9 cellular contexts compared by ENCODE assay signal in the genomic region with DNA sequence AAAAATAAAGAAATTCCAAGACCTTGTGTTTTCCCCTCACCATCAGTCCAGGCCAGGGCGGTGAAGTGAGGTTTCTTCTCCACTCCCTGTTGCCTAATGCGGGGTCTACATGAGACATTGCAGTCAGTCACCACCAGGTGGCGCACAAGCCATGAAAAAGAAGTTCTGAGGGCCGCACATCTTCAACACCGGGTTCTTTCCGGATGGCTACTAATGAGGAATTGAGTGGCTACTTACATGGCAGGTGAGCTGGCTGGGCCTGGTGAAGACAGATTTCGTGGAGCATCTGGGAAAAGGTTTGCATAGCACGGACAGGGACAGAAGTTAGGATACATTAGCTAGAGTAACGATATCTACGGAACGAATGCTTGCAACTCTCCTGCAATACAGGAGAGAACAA. TPM values are rescaled to one million over a fixed set of nuclear protein-coding genes. Genes with fewer than 3 reads are reported as not detected.
DNase-seq lines count a peak whose midpoint lies in the region; ATAC-seq, FAIRE-seq and TF ChIP-seq lines count a peak whose summit lies in the region.
"Had no signal": no experiment of that assay in that cellular context is flagged by ENCODE, and none has a peak within 500 bp of the region (broad histone marks: within the 10 kb centered on the region; RNA-seq: fewer than 3 reads in every experiment).

No MANE protein-coding gene starts in this region.

- H3K4me3 ChIP-seq in gastroesophageal sphincter (no peak overlapping the region), pancreas (no peak overlapping the region), upper lobe of left lung (no peak overlapping the region)

- intact Hi-C loops in activated naive CD4-positive, alpha-beta T cell treated with anti-CD3 and anti-CD28 coated beads for 36 hours (cut with micrococcal nuclease): loop anchor here (1.0 to 5.0 kb wide), 6 partner anchors 59 to 406 kb away; no protein-coding TSS in a partner anchor
- intact Hi-C loops in pancreas (cut with DNase I): loop anchor here in 2 of 3 donors (5.0 to 10.0 kb wide), 2 partner anchors 130 to 392 kb away; no protein-coding TSS in a partner anchor

- DNase-seq in GF-D8 (lab: John Stamatoyannopoulos, UW): peak; percentile 17
- DNase-seq in NCI-H1048 (lab: John Stamatoyannopoulos, UW): peak; percentile 62
- DNase-seq in SK-MEL-5 (ENCODE audit: low read depth, low spot score): peak; percentile 91
- peak; percentile 93 for DNase-seq in activated naive CD4-positive, alpha-beta T cell treated with anti-CD3 and anti-CD28 coated beads for 36 hours
- peak; percentile 67 to 95 (median 84) for DNase-seq in pancreas
- peak in 1 of 2 donors; percentile 92 for DNase-seq in upper lobe of left lung

- no peak for TF ChIP-seq POLR2A in gastroesophageal sphincter (IDR thresholded peaks at IDR 0.05)
- TF ChIP-seq POLR2A in upper lobe of left lung (IDR thresholded peaks at IDR 0.05): no peak

- H3K9me3 Mint-ChIP-seq in activated naive CD4-positive, alpha-beta T cell treated with anti-CD3 and anti-CD28 coated beads for 36 hours: no peaks in the 10 kb centered on the region

- in situ Hi-C loops in SK-MEL-5 (cut with HindIII; ENCODE audit: low pct_unique_long_range_greater_than_20kb, low sequenced_read_pairs): no loop called here

- ATAC-seq in gastroesophageal sphincter (no peak), pancreas (peak in 3 of 4 donors; percentile 43 to 63 (median 54)), upper lobe of left lung (ENCODE audit: low FRiP score in 2 of 2) (peak; percentile 67 to 73), HG03175 (IDR thresholded peaks at IDR 0.05; ENCODE audit: unreplicated experiment) (no peak)

- CTCF ChIA-PET in activated naive CD4-positive, alpha-beta T cell treated with anti-CD3 and anti-CD28 coated beads for 36 hours (lab: Charles Lee): interaction anchor here (0.7 to 15.5 kb wide), 28 partner anchors 8 to 406 kb away, joined by 3 to 266 read pairs (median 6); partner anchors contain the start of gene S100A11

- H3K36me3 ChIP-seq in gastroesophageal sphincter (no peaks in the 10 kb centered on the region), pancreas (no peaks in the 10 kb centered on the region), upper lobe of left lung (no peaks in the 10 kb centered on the region)

- H3K27ac ChIP-seq in gastroesophageal sphincter (no peak overlapping the region), pancreas (no peak overlapping the region), upper lobe of left lung (no peak overlapping the region)

- peaks cover 6% of the 10 kb centered on the region for H3K27me3 Mint-ChIP-seq in activated naive CD4-positive, alpha-beta T cell treated with anti-CD3 and anti-CD28 coated beads for 36 hours (ENCODE audit: low read depth)

- no peak overlapping the region for H3K27ac Mint-ChIP-seq in activated naive CD4-positive, alpha-beta T cell treated with anti-CD3 and anti-CD28 coated beads for 36 hours

- H3K4me3 Mint-ChIP-seq in activated naive CD4-positive, alpha-beta T cell treated with anti-CD3 and anti-CD28 coated beads for 36 hours: no peak overlapping the region

- 18 to 24% methylated on average over 10 to 11 of the region's 11 CpGs for WGBS in gastroesophageal sphincter (ENCODE audit: low coverage in 1 of 2), 2 donors
- 22 to 25% methylated on average over 11 of the region's 11 CpGs for WGBS in pancreas, 2 donors
- 25 to 28% methylated on average over 11 of the region's 11 CpGs for WGBS in upper lobe of left lung, 2 donors

- peaks cover 12% of the 10 kb centered on the region for H3K4me1 Mint-ChIP-seq in activated naive CD4-positive, alpha-beta T cell treated with anti-CD3 and anti-CD28 coated beads for 36 hours (ENCODE audit: low read depth)

- H3K9me3 ChIP-seq in gastroesophageal sphincter: no peaks in the 10 kb centered on the region
- H3K9me3 ChIP-seq in pancreas: no peaks in the 10 kb centered on the region
- no peaks in the 10 kb centered on the region for H3K9me3 ChIP-seq in upper lobe of left lung

- H3K36me3 Mint-ChIP-seq in activated naive CD4-positive, alpha-beta T cell treated with anti-CD3 and anti-CD28 coated beads for 36 hours (ENCODE audit: low read depth): no peaks in the 10 kb centered on the region

- peak; percentile 83 to 91 (median 90) for TF ChIP-seq CTCF in gastroesophageal sphincter (IDR thresholded peaks at IDR 0.05)
- TF ChIP-seq CTCF in pancreas (IDR thresholded peaks at IDR 0.05): peak; percentile 77 to 92 (median 86)
- TF ChIP-seq CTCF in upper lobe of left lung (IDR thresholded peaks at IDR 0.05): peak; percentile 85 to 92 (median 90)

- H3K4me1 ChIP-seq in gastroesophageal sphincter (peaks cover under 1 to 11% (median 4%) of the 10 kb centered on the region in 3 donors), pancreas (peaks cover 4 to 13% (median 11%) of the 10 kb centered on the region in 3 donors), upper lobe of left lung (peaks cover 13 to 30% (median 21%) of the 10 kb centered on the region in 4 donors)

- no peak for FAIRE-seq in pancreas (lab: Jason Lieb, UNC)

- peaks cover 17% of the 10 kb centered on the region for H3K27me3 ChIP-seq in gastroesophageal sphincter
- H3K27me3 ChIP-seq in pancreas: no peaks in the 10 kb centered on the region
- no peaks in the 10 kb centered on the region for H3K27me3 ChIP-seq in upper lobe of left lung

- no peak for TF ChIP-seq EP300 in gastroesophageal sphincter (IDR thresholded peaks at IDR 0.05)
- TF ChIP-seq EP300 in upper lobe of left lung (IDR thresholded peaks at IDR 0.05): no peak

RNA-seq across cellular contexts. Expression of gene S100A11, which starts 15.8 kb away (rescaled TPM):
- 566 and 602 TPM in 2 replicates for total RNA-seq in SK-MEL-5 (2014; rRNA removed; shearing (Covaris generic))
- polyA plus RNA-seq in SK-MEL-5 (2015; cell fraction: cytosol; rRNA removed): 811 and 1,195 TPM in 2 replicates
- 71.8 and 79.3 TPM in 2 replicates for polyA plus RNA-seq in SK-MEL-5 (2015; cell fraction: nucleus; rRNA removed)
- total RNA-seq in activated naive CD4-positive, alpha-beta T cell treated with anti-CD3 and anti-CD28 coated beads for 36 hours: 100 to 1,000 TPM; 229 to 235 TPM
- total RNA-seq in gastroesophageal sphincter (100 to 1,000 TPM in 3 of 4 donors, 10 to 100 TPM in 1; 41.9 to 183 (median 125) TPM), pancreas (100 to 1,000 TPM in 2 of 6 donors, 10 to 100 TPM in 4; 23.6 to 291 (median 61.9) TPM), upper lobe of left lung (100 to 1,000 TPM; 317 to 578 (median 488) TPM)
- polyA plus RNA-seq in pancreas: 100 to 1,000 TPM; 239 to 433 TPM

RNA-seq across cellular contexts. Expression of gene TCHHL1, which starts 36.3 kb away (rescaled TPM):
- total RNA-seq in SK-MEL-5 (2014; rRNA removed; shearing (Covaris generic)): not detected in 2 replicates
- polyA plus RNA-seq in SK-MEL-5 (2015; cell fraction: cytosol; rRNA removed): not detected in 2 replicates
- not detected in 2 replicates for polyA plus RNA-seq in SK-MEL-5 (2015; cell fraction: nucleus; rRNA removed)
- not detected for total RNA-seq in activated naive CD4-positive, alpha-beta T cell treated with anti-CD3 and anti-CD28 coated beads for 36 hours
- not detected for total RNA-seq in gastroesophageal sphincter
- total RNA-seq in pancreas: not detected
- polyA plus RNA-seq in pancreas: not detected
- total RNA-seq in upper lobe of left lung: not detected
- total RNA-seq: glomerular endothelial cell had no signal

RNA-seq across cellular contexts. Expression of gene S100A10, which starts 58.9 kb away (rescaled TPM):
- total RNA-seq in SK-MEL-5 (2014; rRNA removed; shearing (Covaris generic)): 89.9 and 118 TPM in 2 replicates
- polyA plus RNA-seq in SK-MEL-5 (2015; cell fraction: cytosol; rRNA removed): 152 and 205 TPM in 2 replicates
- polyA plus RNA-seq in SK-MEL-5 (2015; cell fraction: nucleus; rRNA removed): 28.1 and 39.9 TPM in 2 replicates
- 100 to 1,000 TPM; 159 to 170 TPM for total RNA-seq in activated naive CD4-positive, alpha-beta T cell treated with anti-CD3 and anti-CD28 coated beads for 36 hours
- total RNA-seq in gastroesophageal sphincter (100 to 1,000 TPM in 2 of 4 donors, 10 to 100 TPM in 2; 57.6 to 155 (median 106) TPM), pancreas (100 to 1,000 TPM in 2 of 6 donors, 10 to 100 TPM in 4; 34.3 to 211 (median 74.6) TPM), upper lobe of left lung (100 to 1,000 TPM in 5 of 6 donors, 10 to 100 TPM in 1; 79.6 to 785 (median 432) TPM)
- 100 to 1,000 TPM; 203 to 269 TPM for polyA plus RNA-seq in pancreas

Comparison
In these comparisons a context has a peak if more than half of its experiments do, and no peak if none do; other contexts are left out.
1. ATAC-seq: peak in pancreas (3 of 4) and upper lobe of left lung (2 of 2); none in gastroesophageal sphincter (single experiment) and HG03175 (single experiment).
2. Peak in every context shown above with its lines, with median percentiles within 50 percentile points of each other: CTCF ChIP-seq.